ENCODE assay signal across 1 cellular context in genomic region chr2:134727385-134727784, GRCh38.
TF ChIP-seq lines count a peak whose summit lies in the region.

No MANE protein-coding gene starts in this region.

TF ChIP-seq in WTC11, 78 proteins besides CTCF, POLR2A, EP300 and RAD21 (continued from another document):
- TF ChIP-seq ZNF532 (CRISPR knock-in tag; IDR thresholded peaks at IDR 0.05; ENCODE audit: borderline replicate concordance) = no peak
- TF ChIP-seq ZBTB21 (CRISPR knock-in tag; IDR thresholded peaks at IDR 0.05; ENCODE audit: borderline replicate concordance) = no peak
- TF ChIP-seq NR2C2 (CRISPR knock-in tag; IDR thresholded peaks at IDR 0.05) = no peak
- no peak for TF ChIP-seq ZNF396 (CRISPR knock-in tag; IDR thresholded peaks at IDR 0.05; ENCODE audit: borderline replicate concordance)
- TF ChIP-seq ZNF219 (CRISPR knock-in tag; IDR thresholded peaks at IDR 0.05; ENCODE audit: borderline replicate concordance) = no peak
